ENCODE assay signal across 25 cellular contexts in the genomic region with DNA sequence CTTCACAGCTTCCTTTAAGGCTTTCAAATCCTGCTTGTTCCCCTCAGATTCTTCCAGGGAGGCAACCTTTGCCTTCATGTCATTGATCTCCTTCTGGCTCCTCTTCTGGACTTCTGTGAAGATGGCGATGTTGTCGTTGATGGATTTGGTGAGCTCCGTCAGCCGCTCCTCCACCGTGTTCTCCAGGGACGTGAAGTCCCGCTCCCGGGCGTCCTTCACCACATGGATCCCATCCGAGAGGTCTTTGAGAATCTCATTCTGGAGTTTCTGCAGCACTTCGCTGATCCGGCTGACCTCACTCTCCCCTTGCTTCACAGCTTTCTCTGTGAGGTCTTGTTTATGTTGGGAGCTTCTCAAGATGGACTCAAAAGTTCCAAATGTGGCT.
"Had no signal": no experiment of that assay in that cellular context is flagged by ENCODE, and none has a peak within 500 bp of the region (broad histone marks: within the 10 kb centered on the region; RNA-seq: fewer than 3 reads in every experiment).

No MANE protein-coding gene starts in this region.

- H3K4me3 ChIP-seq: ascending aorta, body of pancreas, Peyer's patch, SJSA1 had no signal

- DNase-seq: activated B cell treated with CpG ODN at 0.5 μM for 24 hours; activated CD4-positive, alpha-beta T cell treated with anti-CD3 and anti-CD28 coated beads for 1 hour; activated CD4-positive, alpha-beta T cell treated with anti-CD3 and anti-CD28 coated beads, Interleukin-2, amount 10 ng/mL, durations not matched to agents 24 days and 14 days; activated CD4-positive, alpha-beta T cell treated with anti-CD3 and anti-CD28 coated beads, Interleukin-2, amount 50 U/mL, for 48 hours; activated CD8-positive, alpha-beta memory T cell treated with anti-CD3 and anti-CD28 coated beads, Interleukin-2, amount 10 ng/mL, durations not matched to agents 7 days and 5 days; activated effector memory CD4-positive, alpha-beta T cell treated with anti-CD3 and anti-CD28 coated beads, Interleukin-2, amount 50 U/mL, for 16 hours; activated naive CD4-positive, alpha-beta T cell treated with Interleukin-2 at 50 U/mL for 16 hours; activated naive CD8-positive, alpha-beta T cell treated with anti-CD3 and anti-CD28 coated beads, Interleukin-2, amount 50 U/mL, for 24 hours; activated T-cell treated with anti-CD3 and anti-CD28 coated beads, Interleukin-2, amount 50 U/mL, for 4 hours; amniotic stem cell; body of pancreas; NCI-H1092; NCI-H1417; NCI-H1930; NCI-H2171; NCI-H2227 treated with DMSO at 0.1 percent for 48 hours; NCI-H510A; NCI-H69; NK-92 treated with Interleukin-12 subunit alpha and Interleukin-12 subunit beta, amount 100 ng/mL, for 24 hours; Peyer's patch; SHP77 had no signal

- H3K9me3 ChIP-seq: ascending aorta, body of pancreas, Peyer's patch, SJSA1 had no signal

- H3K27me3 ChIP-seq: ascending aorta, body of pancreas, Peyer's patch, SJSA1 had no signal

- ATAC-seq: activated CD8-positive, alpha-beta memory T cell treated with anti-CD3 and anti-CD28 coated beads, Interleukin-2, amount 10 ng/mL, durations not matched to agents 7 days and 5 days; activated naive CD4-positive, alpha-beta T cell treated with anti-CD3 and anti-CD28 coated beads, Interleukin-2, amount 50 U/mL, for 72 hours; activated naive CD8-positive, alpha-beta T cell treated with anti-CD3 and anti-CD28 coated beads, Interleukin-2, amount 50 U/mL, for 24 hours; activated T-cell treated with anti-CD3 and anti-CD28 coated beads, Interleukin-2, amount 50 U/mL, for 4 hours; body of pancreas had no signal

- H3K27ac ChIP-seq: ascending aorta, body of pancreas, KMS-11, Peyer's patch, SJSA1 had no signal
